ENCODE assay signal across 1 cellular context in genomic region chr16:24845726-24846547, GRCh38.
TF ChIP-seq lines count a peak whose summit lies in the region.

Gene SLC5A11, plus strand, starts transcription at chr16:24845963. Its CDS starts 12,681 bp downstream, at chr16:24858644.

TF ChIP-seq in HepG2, 621 proteins besides CTCF, POLR2A, EP300 and RAD21 (continued from another document and continues in another):
- TF ChIP-seq ZBTB4 (CRISPR knock-in tag; IDR thresholded peaks at IDR 0.05; ENCODE audit: borderline replicate concordance) (peak; percentile 46; the same call in 1 of the 2 replicates), ZNF75D (CRISPR knock-in tag; IDR thresholded peaks at IDR 0.05; ENCODE audit: borderline replicate concordance) (no peak), ZNF768 (CRISPR knock-in tag; IDR thresholded peaks at IDR 0.05) (no peak; the same call in 1 of the 2 replicates), ZNF83 (CRISPR knock-in tag; IDR thresholded peaks at IDR 0.05; ENCODE audit: borderline replicate concordance) (0 out of 2 replicates have a peak, but pooled peaks have one; percentile 76), MIXL1 (CRISPR knock-in tag; IDR thresholded peaks at IDR 0.05) (no peak), TGIF2 (CRISPR knock-in tag; IDR thresholded peaks at IDR 0.05) (no peak), ZNF724P (CRISPR knock-in tag; IDR thresholded peaks at IDR 0.05; ENCODE audit: borderline replicate concordance) (no peak), GPBP1L1 (CRISPR knock-in tag; IDR thresholded peaks at IDR 0.05) (no peak), HOXD1 (CRISPR knock-in tag; IDR thresholded peaks at IDR 0.05) (no peak), ZNF333 (CRISPR knock-in tag; IDR thresholded peaks at IDR 0.05; ENCODE audit: borderline replicate concordance) (no peak), ATRX (CRISPR knock-in tag; IDR thresholded peaks at IDR 0.05; ENCODE audit: borderline replicate concordance) (no peak), GFI1 (CRISPR knock-in tag; IDR thresholded peaks at IDR 0.05; ENCODE audit: borderline replicate concordance) (no peak; the same call in 1 of the 2 replicates), ZNF431 (CRISPR knock-in tag; IDR thresholded peaks at IDR 0.05; ENCODE audit: borderline replicate concordance, low read depth) (no peak), KLF13 (CRISPR knock-in tag; IDR thresholded peaks at IDR 0.05) (no peak), FLYWCH1 (CRISPR knock-in tag; IDR thresholded peaks at IDR 0.05) (no peak), ZNF704 (CRISPR knock-in tag; IDR thresholded peaks at IDR 0.05; ENCODE audit: borderline replicate concordance) (no peak), ZNF660 (CRISPR knock-in tag; IDR thresholded peaks at IDR 0.05; ENCODE audit: borderline replicate concordance, low read depth) (no peak), HOMEZ (CRISPR knock-in tag; IDR thresholded peaks at IDR 0.05; ENCODE audit: low read depth) (peak; percentile 56; the same call in 1 of the 2 replicates), YEATS4 (CRISPR knock-in tag; IDR thresholded peaks at IDR 0.05; ENCODE audit: borderline replicate concordance) (peak; percentile 47; the same call in 1 of the 2 replicates), DPF2 (CRISPR knock-in tag; IDR thresholded peaks at IDR 0.05; ENCODE audit: borderline replicate concordance, low read depth) (peak; percentile 36), ZNF512B (CRISPR knock-in tag; IDR thresholded peaks at IDR 0.05; ENCODE audit: borderline replicate concordance) (peak; percentile 43; the same call in 1 of the 2 replicates), FOSL2 (CRISPR knock-in tag; IDR thresholded peaks at IDR 0.05) (peak; percentile 38; the same call in 1 of the 2 replicates), YY1 (IDR thresholded peaks at IDR 0.05; ENCODE audit: insufficient read depth, insufficient replicate concordance, low read depth, low read length) (no peak), MAZ (IDR thresholded peaks at IDR 0.05; ENCODE audit: borderline replicate concordance, low read depth, low read length) (no peak), MAZ (CRISPR knock-in tag; IDR thresholded peaks at IDR 0.05; ENCODE audit: low read depth) (peak; percentile 49; the same call in 1 of the 2 replicates), ZNF264 (CRISPR knock-in tag; IDR thresholded peaks at IDR 0.05) (no peak), RFXAP (CRISPR knock-in tag; IDR thresholded peaks at IDR 0.05; ENCODE audit: borderline replicate concordance) (no peak), DDIT3 (CRISPR knock-in tag; IDR thresholded peaks at IDR 0.05) (no peak), PAX8 (CRISPR knock-in tag; IDR thresholded peaks at IDR 0.05; ENCODE audit: borderline replicate concordance) (no peak), RELA (CRISPR knock-in tag; IDR thresholded peaks at IDR 0.05) (no peak), ZNF296 (CRISPR knock-in tag; conservative IDR thresholded peaks at IDR 0.05) (no peak), ZNF121 (CRISPR knock-in tag; IDR thresholded peaks at IDR 0.05) (no peak), BCL6 (CRISPR knock-in tag; IDR thresholded peaks at IDR 0.05) (0 out of 2 replicates have a peak, but pooled peaks have one; percentile 11), SAFB2 (CRISPR knock-in tag; IDR thresholded peaks at IDR 0.05; ENCODE audit: borderline replicate concordance, low read depth) (no peak), NR2F2 (IDR thresholded peaks at IDR 0.05; ENCODE audit: borderline replicate concordance, low read depth) (no peak), ZBTB46 (CRISPR knock-in tag; IDR thresholded peaks at IDR 0.05; ENCODE audit: borderline replicate concordance) (no peak), SP1 (IDR thresholded peaks at IDR 0.05) (no peak), SP1 (CRISPR knock-in tag; IDR thresholded peaks at IDR 0.05) (peak; percentile 58; the same call in 1 of the 2 replicates), ETS1 (CRISPR knock-in tag; IDR thresholded peaks at IDR 0.05) (no peak), KMT2A (CRISPR knock-in tag; IDR thresholded peaks at IDR 0.05) (no peak; the same call in 1 of the 2 replicates), PLSCR1 (CRISPR knock-in tag; IDR thresholded peaks at IDR 0.05; ENCODE audit: borderline replicate concordance) (no peak), AGO1 (IDR thresholded peaks at IDR 0.05; ENCODE audit: low read depth, low read length, poor library complexity, severe bottlenecking) (no peak), ZNF557 (CRISPR knock-in tag; IDR thresholded peaks at IDR 0.05) (0 out of 2 replicates have a peak, but pooled peaks have one; percentile 42), SALL1 (CRISPR knock-in tag; IDR thresholded peaks at IDR 0.05) (peak; percentile 84)
